ENCODE assay signal across 14 cellular contexts in the genomic region with DNA sequence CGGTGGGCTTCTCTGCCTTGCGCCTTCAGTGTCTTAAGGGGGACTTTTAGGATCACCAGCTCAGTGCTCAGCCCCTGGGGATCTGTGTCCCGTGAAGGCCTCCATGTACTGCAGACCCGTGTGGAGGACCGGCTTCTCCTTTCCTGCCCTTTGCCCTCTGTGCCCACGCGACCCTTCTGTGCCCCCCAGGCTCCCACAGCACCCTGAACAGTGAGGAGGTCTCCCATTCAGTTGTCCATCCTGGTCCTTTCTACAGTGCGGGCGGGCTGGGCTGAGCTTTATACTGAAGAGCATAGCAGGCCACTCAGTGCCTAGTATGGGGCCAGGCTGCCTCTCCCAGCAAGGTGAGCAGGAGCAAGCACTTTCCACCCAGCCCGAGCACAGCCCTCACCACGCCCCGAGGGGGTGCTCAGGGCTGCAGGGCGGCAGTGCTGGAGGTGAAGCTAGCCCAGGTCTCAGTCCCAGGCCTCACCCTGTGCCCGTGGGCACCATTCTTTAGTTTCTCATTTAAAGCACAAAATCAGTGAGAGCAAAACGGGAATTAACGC. TPM values are rescaled to one million over a fixed set of nuclear protein-coding genes. Genes with fewer than 3 reads are reported as not detected.
"Had no signal": no experiment of that assay in that cellular context is flagged by ENCODE, and none has a peak within 500 bp of the region (broad histone marks: within the 10 kb centered on the region; RNA-seq: fewer than 3 reads in every experiment).

No MANE protein-coding gene starts in this region.

- H3K27ac Mint-ChIP-seq: activated naive CD4-positive, alpha-beta T cell treated with anti-CD3 and anti-CD28 coated beads, Interleukin-2, amount 10 ng/mL, durations not matched to agents 7 days and 5 days; endodermal cell; type B pancreatic cell had no signal

- H3K27ac ChIP-seq: skin epidermis had no signal

- H3K4me3 Mint-ChIP-seq: activated naive CD4-positive, alpha-beta T cell treated with anti-CD3 and anti-CD28 coated beads, Interleukin-2, amount 10 ng/mL, durations not matched to agents 7 days and 5 days; endodermal cell; type B pancreatic cell had no signal

- H3K36me3 Mint-ChIP-seq: activated naive CD4-positive, alpha-beta T cell treated with anti-CD3 and anti-CD28 coated beads, Interleukin-2, amount 10 ng/mL, durations not matched to agents 7 days and 5 days; type B pancreatic cell had no signal

- H3K4me3 ChIP-seq: skin epidermis had no signal

- DNase-seq: activated CD4-positive, alpha-beta T cell treated with anti-CD3 and anti-CD28 coated beads for 1 hour; activated naive CD4-positive, alpha-beta T cell treated with anti-CD3 and anti-CD28 coated beads, Interleukin-2, amount 10 ng/mL, durations not matched to agents 7 days and 5 days; amygdala; endodermal cell; hippocampal formation; kidney glomerular epithelial cell; mesendoderm; SHP77 treated with DMSO at 0.1 percent for 48 hours; T-helper 9 cell had no signal

- H3K9me3 Mint-ChIP-seq: activated naive CD4-positive, alpha-beta T cell treated with anti-CD3 and anti-CD28 coated beads, Interleukin-2, amount 10 ng/mL, durations not matched to agents 7 days and 5 days; endodermal cell; type B pancreatic cell had no signal

RNA-seq across cellular contexts. Expression of gene TFF1, which starts 7.6 kb away (rescaled TPM):
- total RNA-seq: cerebellum, dermis microvascular lymphatic vessel endothelial cell, liver had no signal
- polyA plus RNA-seq: liver had no signal

RNA-seq across cellular contexts. Expression of gene TMPRSS3, which starts 21.9 kb away (rescaled TPM):
- total RNA-seq: endodermal cell had no signal

RNA-seq across cellular contexts. Expression of gene TFF2, which starts 23.2 kb away (rescaled TPM):
- total RNA-seq: cerebellum, dermis microvascular lymphatic vessel endothelial cell, endodermal cell, liver had no signal

RNA-seq across cellular contexts. Expression of gene UBASH3A, which starts 29.7 kb away (rescaled TPM):
- total RNA-seq: cerebellum, dermis microvascular lymphatic vessel endothelial cell, endodermal cell had no signal

RNA-seq across cellular contexts. Expression of gene TFF3, which starts 58.8 kb away (rescaled TPM):
- total RNA-seq: cerebellum had no signal
